Comparison of ENCODE assay signal across 8 cellular contexts in genomic region chrX:23699636-23700194, GRCh38. TPM values are rescaled to one million over a fixed set of nuclear protein-coding genes. Genes with fewer than 3 reads are reported as not detected.
DNase-seq lines count a peak whose midpoint lies in the region; ATAC-seq and TF ChIP-seq lines count a peak whose summit lies in the region.

No MANE protein-coding gene starts in this region.

- H3K27me3 ChIP-seq in Caco-2 (replicated peaks; ENCODE audit: control insufficient read depth, insufficient read depth, low read length): no peaks in the 10 kb centered on the region

- H3K9me3 Mint-ChIP-seq in stimulated activated effector memory CD8-positive, alpha-beta T cell treated with anti-CD3 and anti-CD28 coated beads, Interleukin-12 subunit alpha, Interleukin-12 subunit beta, amount 100 ng/mL, for 72 hours: no peaks in the 10 kb centered on the region
- no peaks in the 10 kb centered on the region for H3K9me3 Mint-ChIP-seq in T-helper 2 cell treated with Interferon-gamma antibody and Interleukin-4, amounts not matched to agents 5 μg/mL and 100 μg/mL, for 36 hours
- H3K9me3 Mint-ChIP-seq in Caco-2 (ENCODE audit: unreplicated experiment) (no peaks in the 10 kb centered on the region), chondrocyte (ENCODE audit: low read depth) (no peaks in the 10 kb centered on the region)

- POLR2A ChIA-PET in Caco-2 (lab: Charles Lee): interaction anchor here (0.6 kb wide), 1 partner anchor 85 kb away, joined by 4 read pairs; no protein-coding TSS in a partner anchor

- DNase-seq in NCI-H82 (lab: John Stamatoyannopoulos, UW) (peak; percentile 7), NCI-H82 treated with DMSO at 0.1 percent for 48 hours (lab: John Stamatoyannopoulos, UW; ENCODE audit: unreplicated experiment) (no peak), germinal center (ENCODE audit: low spot score) (peak; percentile 10), Caco-2 (no peak), chondrocyte (ENCODE audit: low spot score) (no peak)
- DNase-seq in stimulated activated effector memory CD8-positive, alpha-beta T cell treated with anti-CD3 and anti-CD28 coated beads, Interleukin-12 subunit alpha, Interleukin-12 subunit beta, amount 100 ng/mL, for 72 hours (ENCODE audit: low spot score in 2 of 2): no peak
- DNase-seq in T-helper 2 cell treated with Interferon-gamma antibody and Interleukin-4, amounts not matched to agents 5 μg/mL and 100 μg/mL, for 36 hours (ENCODE audit: low spot score): no peak

- no peak overlapping the region for H3K4me3 ChIP-seq in Caco-2 (ENCODE audit: low read depth, low read length)

- no peak for TF ChIP-seq CTCF in Caco-2 (IDR thresholded peaks at IDR 0.05; ENCODE audit: insufficient read depth in 1 of 2, low read depth in 1 of 2, low read length in 1 of 2, severe bottlenecking in 1 of 2, unreplicated experiment in 1 of 2)
- TF ChIP-seq CTCF in chondrocyte (IDR thresholded peaks at IDR 0.05): no peak

- no peak overlapping the region for H3K27ac Mint-ChIP-seq in stimulated activated effector memory CD8-positive, alpha-beta T cell treated with anti-CD3 and anti-CD28 coated beads, Interleukin-12 subunit alpha, Interleukin-12 subunit beta, amount 100 ng/mL, for 72 hours
- no peak overlapping the region for H3K27ac Mint-ChIP-seq in T-helper 2 cell treated with Interferon-gamma antibody and Interleukin-4, amounts not matched to agents 5 μg/mL and 100 μg/mL, for 36 hours
- H3K27ac Mint-ChIP-seq in Caco-2 (ENCODE audit: unreplicated experiment) (no peak overlapping the region), chondrocyte (ENCODE audit: unreplicated experiment) (no peak overlapping the region)

- peak; percentile 49 for ATAC-seq in SK-N-SH treated with all-trans-retinoic acid at 6 μM for 48 hours
- peak; percentile 49 for ATAC-seq in stimulated activated effector memory CD8-positive, alpha-beta T cell treated with anti-CD3 and anti-CD28 coated beads, Interleukin-12 subunit alpha, Interleukin-12 subunit beta, amount 100 ng/mL, for 72 hours

- H3K4me1 ChIP-seq in Caco-2: no peaks in the 10 kb centered on the region

- no TSS peak for BruUV-seq in Caco-2 (replicated peaks; lab: Mats Ljungman, UMichigan)

- CTCF ChIA-PET in Caco-2 (lab: Charles Lee): interaction anchor here (0.6 kb wide), 1 partner anchor 203 kb away, joined by 3 read pairs; no protein-coding TSS in a partner anchor

- H3K36me3 Mint-ChIP-seq in stimulated activated effector memory CD8-positive, alpha-beta T cell treated with anti-CD3 and anti-CD28 coated beads, Interleukin-12 subunit alpha, Interleukin-12 subunit beta, amount 100 ng/mL, for 72 hours: peaks cover 39% of the 10 kb centered on the region
- peaks cover 11% of the 10 kb centered on the region for H3K36me3 Mint-ChIP-seq in T-helper 2 cell treated with Interferon-gamma antibody and Interleukin-4, amounts not matched to agents 5 μg/mL and 100 μg/mL, for 36 hours (ENCODE audit: low read depth)
- H3K36me3 Mint-ChIP-seq in Caco-2 (ENCODE audit: insufficient read depth, unreplicated experiment) (peaks cover 21% of the 10 kb centered on the region), chondrocyte (ENCODE audit: low read depth) (peaks cover 21% of the 10 kb centered on the region)

- H3K4me3 Mint-ChIP-seq in stimulated activated effector memory CD8-positive, alpha-beta T cell treated with anti-CD3 and anti-CD28 coated beads, Interleukin-12 subunit alpha, Interleukin-12 subunit beta, amount 100 ng/mL, for 72 hours: no peak overlapping the region
- H3K4me3 Mint-ChIP-seq in T-helper 2 cell treated with Interferon-gamma antibody and Interleukin-4, amounts not matched to agents 5 μg/mL and 100 μg/mL, for 36 hours: no peak overlapping the region
- H3K4me3 Mint-ChIP-seq in Caco-2 (ENCODE audit: unreplicated experiment) (no peak overlapping the region), chondrocyte (ENCODE audit: unreplicated experiment) (no peak overlapping the region)

- no peaks in the 10 kb centered on the region for H3K27me3 Mint-ChIP-seq in T-helper 2 cell treated with Interferon-gamma antibody and Interleukin-4, amounts not matched to agents 5 μg/mL and 100 μg/mL, for 36 hours (ENCODE audit: low read depth)
- H3K27me3 Mint-ChIP-seq in Caco-2 (ENCODE audit: insufficient read depth, unreplicated experiment) (no peaks in the 10 kb centered on the region), chondrocyte (ENCODE audit: low read depth) (no peaks in the 10 kb centered on the region)

- no peaks in the 10 kb centered on the region for H3K36me3 ChIP-seq in Caco-2 (ENCODE audit: control insufficient read depth, insufficient read depth, low read length)

- H3K4me1 Mint-ChIP-seq in stimulated activated effector memory CD8-positive, alpha-beta T cell treated with anti-CD3 and anti-CD28 coated beads, Interleukin-12 subunit alpha, Interleukin-12 subunit beta, amount 100 ng/mL, for 72 hours: no peaks in the 10 kb centered on the region
- H3K4me1 Mint-ChIP-seq in T-helper 2 cell treated with Interferon-gamma antibody and Interleukin-4, amounts not matched to agents 5 μg/mL and 100 μg/mL, for 36 hours (ENCODE audit: low read depth): no peaks in the 10 kb centered on the region
- H3K4me1 Mint-ChIP-seq in Caco-2 (ENCODE audit: low read depth, unreplicated experiment) (no peaks in the 10 kb centered on the region), chondrocyte (ENCODE audit: low read depth) (peaks cover 2% of the 10 kb centered on the region)

- H3K9me3 ChIP-seq in Caco-2: no peaks in the 10 kb centered on the region

- intact Hi-C loops in Caco-2 (cut with micrococcal nuclease; ENCODE audit: unreplicated experiment): loop anchor here (5.0 kb wide), 1 partner anchor 43 kb away; the partner anchor contains the start of gene ACOT9

TF ChIP-seq in SK-N-SH treated with all-trans-retinoic acid at 6 μM for 48 hours, 23 proteins besides CTCF, POLR2A, EP300 and RAD21:
- no peak for TF ChIP-seq TCF4 (CRISPR knock-in tag; IDR thresholded peaks at IDR 0.05; ENCODE audit: borderline replicate concordance)

RNA-seq across cellular contexts. Expression of gene PRDX4, which starts 32.4 kb away (rescaled TPM):
- total RNA-seq in Caco-2 (2022) (185 and 187 TPM in 2 replicates), chondrocyte (404 to 428 TPM (median 414 TPM) in 3 replicates)

RNA-seq across cellular contexts. Expression of gene ACOT9, which starts 43.4 kb away (rescaled TPM):
- total RNA-seq in Caco-2 (2022): 35.1 and 40.9 TPM in 2 replicates
- 69.3 to 99.6 TPM (median 94.6 TPM) in 3 replicates for total RNA-seq in chondrocyte

Comparison
In these comparisons a context has a peak if more than half of its experiments do, and no peak if none do; other contexts are left out.
1. DNase-seq: peak in NCI-H82 (single experiment) and germinal center (single experiment); none in NCI-H82 treated with DMSO at 0.1 percent for 48 hours (single experiment), stimulated activated effector memory CD8-positive, alpha-beta T cell treated with anti-CD3 and anti-CD28 coated beads, Interleukin-12 subunit alpha, Interleukin-12 subunit beta, amount 100 ng/mL, for 72 hours (0 of 2), T-helper 2 cell treated with Interferon-gamma antibody and Interleukin-4, amounts not matched to agents 5 μg/mL and 100 μg/mL, for 36 hours (single experiment), Caco-2 (0 of 2) and chondrocyte (single experiment).